ENCODE assay signal across 9 cellular contexts in genomic region chr1:74771913-74772515, GRCh38. TPM values are rescaled to one million over a fixed set of nuclear protein-coding genes. Genes with fewer than 3 reads are reported as not detected.
DNase-seq lines count a peak whose midpoint lies in the region; ATAC-seq and TF ChIP-seq lines count a peak whose summit lies in the region.
"Had no signal": no experiment of that assay in that cellular context is flagged by ENCODE, and none has a peak within 500 bp of the region (broad histone marks: within the 10 kb centered on the region; RNA-seq: fewer than 3 reads in every experiment).

No MANE protein-coding gene starts in this region.

- H3K4me1 Mint-ChIP-seq in naive thymus-derived CD4-positive, alpha-beta T cell = peaks cover 0 to 5% (median 0%) of the 10 kb centered on the region in 7 donors

- DNase-seq in ELR (ENCODE audit: low read depth) (peak; percentile 64), KBM-7 (peak; percentile 61), OCI-LY7 (ENCODE audit: low spot score) (peak; percentile 47), dermis microvascular lymphatic vessel endothelial cell (ENCODE audit: low read depth in 2 of 2) (peak; percentile 41 to 56), occipital lobe (lab: John Stamatoyannopoulos, UW) (no peak)
- DNase-seq in naive thymus-derived CD4-positive, alpha-beta T cell = peak in 5 of 9 donors; percentile 17 to 30 (median 22)

- intact Hi-C loops in OCI-LY7 (cut with micrococcal nuclease; ENCODE audit: unreplicated experiment) = loop anchor here (1.0 kb wide), 1 partner anchor 431 kb away; no protein-coding TSS in a partner anchor
- intact Hi-C loops in naive thymus-derived CD4-positive, alpha-beta T cell (cut with micrococcal nuclease) = no loop called here

- no peaks in the 10 kb centered on the region for H3K9me3 ChIP-seq in OCI-LY7 (ENCODE audit: low read length)
- H3K9me3 ChIP-seq in naive thymus-derived CD4-positive, alpha-beta T cell (ENCODE audit: control insufficient read depth in 2 of 3, low read length in 3 of 3) = no peaks in the 10 kb centered on the region

- ATAC-seq in GM21423 (IDR thresholded peaks at IDR 0.05; ENCODE audit: unreplicated experiment) (peak; percentile 78), HG03571 (IDR thresholded peaks at IDR 0.05; ENCODE audit: unreplicated experiment) (no peak)
- ATAC-seq in naive thymus-derived CD4-positive, alpha-beta T cell = peak; percentile 67

- H3K4me1 ChIP-seq in OCI-LY7 (ENCODE audit: insufficient read depth, low read length, poor library complexity, severe bottlenecking) = no peaks in the 10 kb centered on the region
- H3K4me1 ChIP-seq in naive thymus-derived CD4-positive, alpha-beta T cell (ENCODE audit: control insufficient read depth in 2 of 2, insufficient read depth in 2 of 2, low read length in 2 of 2) = no peaks in the 10 kb centered on the region

- H3K9me3 Mint-ChIP-seq in naive thymus-derived CD4-positive, alpha-beta T cell = no peaks in the 10 kb centered on the region
- H3K9me3 Mint-ChIP-seq: activated naive CD4-positive, alpha-beta T cell treated with anti-CD3 and anti-CD28 coated beads, Interleukin-2, amount 50 U/mL, for 72 hours had no signal

- no peak overlapping the region for H3K4me2 ChIP-seq in OCI-LY7 (ENCODE audit: low read length)

- peak; percentile 86 for TF ChIP-seq CTCF in OCI-LY7 (conservative IDR thresholded peaks at IDR 0.05; ENCODE audit: low read length)

- H3K27ac Mint-ChIP-seq in naive thymus-derived CD4-positive, alpha-beta T cell = no peak overlapping the region
- H3K27ac Mint-ChIP-seq: activated naive CD4-positive, alpha-beta T cell treated with anti-CD3 and anti-CD28 coated beads, Interleukin-2, amount 50 U/mL, for 72 hours had no signal

- no peaks in the 10 kb centered on the region for H3K36me3 Mint-ChIP-seq in naive thymus-derived CD4-positive, alpha-beta T cell
- H3K36me3 Mint-ChIP-seq: activated naive CD4-positive, alpha-beta T cell treated with anti-CD3 and anti-CD28 coated beads, Interleukin-2, amount 50 U/mL, for 72 hours had no signal

- H3K27me3 ChIP-seq in naive thymus-derived CD4-positive, alpha-beta T cell (ENCODE audit: control insufficient read depth in 2 of 2, insufficient read depth in 2 of 2, low read length in 2 of 2) = no peaks in the 10 kb centered on the region

- H2AFZ ChIP-seq in OCI-LY7 (ENCODE audit: low read length) = no peak overlapping the region

- POLR2A ChIA-PET in OCI-LY7 (lab: Charles Lee) = interaction anchor here (0.6 to 1.5 kb wide), 2 partner anchors 19 to 42 kb away, joined by 4 to 6 read pairs; no protein-coding TSS in a partner anchor
- POLR2A ChIA-PET in naive thymus-derived CD4-positive, alpha-beta T cell (lab: Charles Lee) = no interaction called here

- no peaks in the 10 kb centered on the region for H4K20me1 ChIP-seq in OCI-LY7 (ENCODE audit: insufficient read depth, low read length)

- no peak overlapping the region for H3K4me3 Mint-ChIP-seq in naive thymus-derived CD4-positive, alpha-beta T cell

- peaks cover 0 to 17% (median 13%) of the 10 kb centered on the region in 5 donors for H3K27me3 Mint-ChIP-seq in naive thymus-derived CD4-positive, alpha-beta T cell

- H3K27ac ChIP-seq in OCI-LY7 (ENCODE audit: low read depth, low read length, poor library complexity, severe bottlenecking) = no peak overlapping the region
- no peak overlapping the region for H3K27ac ChIP-seq in naive thymus-derived CD4-positive, alpha-beta T cell (ENCODE audit: low read depth, low read length)

- CTCF ChIA-PET in OCI-LY7 (lab: Charles Lee; ENCODE audit: unreplicated experiment) = no interaction called here
- CTCF ChIA-PET in naive thymus-derived CD4-positive, alpha-beta T cell (lab: Charles Lee) = interaction anchor here (0.8 to 1.0 kb wide), 3 partner anchors 9 to 494 kb away, joined by 3 to 4 read pairs (median 3); no protein-coding TSS in a partner anchor

- in situ Hi-C loops in KBM-7 (cut with MboI; ENCODE audit: low pct_unique_long_range_greater_than_20kb, low sequenced_read_pairs) = no loop called here

- no peaks in the 10 kb centered on the region for H3K79me2 ChIP-seq in OCI-LY7 (ENCODE audit: insufficient read depth, low read depth, low read length)

- BruUV-seq in OCI-LY7 (replicated peaks; lab: Mats Ljungman, UMichigan) = no TSS peak

- no peaks in the 10 kb centered on the region for H3K9me2 ChIP-seq in OCI-LY7 (ENCODE audit: insufficient read depth, low read length)

- H3K36me3 ChIP-seq in OCI-LY7 (ENCODE audit: insufficient read depth, low read length) = no peaks in the 10 kb centered on the region
- H3K36me3 ChIP-seq in naive thymus-derived CD4-positive, alpha-beta T cell (ENCODE audit: control insufficient read depth in 2 of 3, insufficient read depth in 3 of 3, low read length in 3 of 3) = no peaks in the 10 kb centered on the region

- no peak overlapping the region for H3K4me3 ChIP-seq in OCI-LY7 (ENCODE audit: low read depth, low read length, poor library complexity, severe bottlenecking)
- H3K4me3 ChIP-seq in naive thymus-derived CD4-positive, alpha-beta T cell (ENCODE audit: low read length) = no peak overlapping the region

RNA-seq across cellular contexts. Expression of gene TYW3, which starts 39.1 kb away (rescaled TPM):
- 8.3 and 11.0 TPM in 2 replicates for total RNA-seq in OCI-LY7 (2014; rRNA removed; shearing (Covaris generic))
- total RNA-seq in OCI-LY7 (2022) (25.3 and 29.1 TPM in 2 replicates), dermis microvascular lymphatic vessel endothelial cell (9.6 and 13.4 TPM in 2 replicates), occipital lobe (6.6 TPM)
- total RNA-seq in naive thymus-derived CD4-positive, alpha-beta T cell = 10 to 100 TPM; 13.5 to 24.7 (median 19.3) TPM
- 1 to 10 TPM; 9.2 to 9.6 TPM for polyA plus RNA-seq in naive thymus-derived CD4-positive, alpha-beta T cell

RNA-seq across cellular contexts. Expression of gene CRYZ, which starts 39.2 kb away (rescaled TPM):
- 20.6 and 27.8 TPM in 2 replicates for total RNA-seq in OCI-LY7 (2014; rRNA removed; shearing (Covaris generic))
- total RNA-seq in OCI-LY7 (2022) = 36.7 and 39.0 TPM in 2 replicates
- 12.6 and 37.1 TPM in 2 replicates for total RNA-seq in dermis microvascular lymphatic vessel endothelial cell
- total RNA-seq in naive thymus-derived CD4-positive, alpha-beta T cell = 10 to 100 TPM in 4 of 5 experiments, 1 to 10 TPM in 1; 6.8 to 23.9 (median 14.0) TPM
- 10 to 100 TPM; 30.0 to 40.1 TPM for polyA plus RNA-seq in naive thymus-derived CD4-positive, alpha-beta T cell
- 6.9 TPM for total RNA-seq in occipital lobe
